ENCODE assay signal across 9 cellular contexts in genomic region chr9:131773911-131774379, GRCh38. TPM values are rescaled to one million over a fixed set of nuclear protein-coding genes. Genes with fewer than 3 reads are reported as not detected.
DNase-seq lines count a peak whose midpoint lies in the region; ATAC-seq, FAIRE-seq and TF ChIP-seq lines count a peak whose summit lies in the region.
"Had no signal": no experiment of that assay in that cellular context is flagged by ENCODE, and none has a peak within 500 bp of the region (broad histone marks: within the 10 kb centered on the region; RNA-seq: fewer than 3 reads in every experiment).

No MANE protein-coding gene starts in this region.

- intact Hi-C loops in Right ventricle myocardium inferior (cut with DNase I) = no loop called here
- intact Hi-C loops in mucosa of descending colon (cut with DNase I, micrococcal nuclease) = no loop called here

- H3K4me1 ChIP-seq in right atrium auricular region (no peaks in the 10 kb centered on the region), mucosa of descending colon (ENCODE audit: low read depth) (no peaks in the 10 kb centered on the region)

- no peak overlapping the region for H3K27ac ChIP-seq in right atrium auricular region

- H3K27me3 ChIP-seq in right atrium auricular region = no peaks in the 10 kb centered on the region

- TF ChIP-seq CTCF in right atrium auricular region (IDR thresholded peaks at IDR 0.05) (no peak), mucosa of descending colon (IDR thresholded peaks at IDR 0.05) (no peak)

- no peak for DNase-seq in Right ventricle myocardium inferior (ENCODE audit: missing footprints)
- no peak for DNase-seq in right atrium auricular region (ENCODE audit: low spot score)
- DNase-seq in RCC 7860 (ENCODE audit: low spot score) = peak; percentile 36
- peak; percentile 55 to 74 for DNase-seq in dermis microvascular lymphatic vessel endothelial cell (ENCODE audit: low read depth in 2 of 2)
- peak in 1 of 3 donors; percentile 81 for DNase-seq in mucosa of descending colon
- DNase-seq in activated CD4-positive, CD25-positive, alpha-beta regulatory T cell treated with anti-CD3 and anti-CD28 coated beads, Interleukin-2, amount 50 U/mL, for 72 hours = no peak
- no peak for DNase-seq in NCI-H748 treated with DMSO at 0.1 percent for 48 hours (lab: John Stamatoyannopoulos, UW)

- H3K36me3 ChIP-seq in right atrium auricular region (no peaks in the 10 kb centered on the region), mucosa of descending colon (ENCODE audit: low read depth) (no peaks in the 10 kb centered on the region)

- peaks cover 0 to 3% of the 10 kb centered on the region in 2 donors for H3K9me3 ChIP-seq in right atrium auricular region
- H3K9me3 ChIP-seq in mucosa of descending colon = no peaks in the 10 kb centered on the region

- no peak overlapping the region for H3K4me3 ChIP-seq in right atrium auricular region
- H3K4me3 ChIP-seq in mucosa of descending colon = no peak overlapping the region

- no peak for FAIRE-seq in RCC 7860 (lab: Jason Lieb, UNC)
- FAIRE-seq: TTC549 had no signal

- ATAC-seq in Right ventricle myocardium inferior (peak; percentile 45), mucosa of descending colon (peak; percentile 42), GM18868 (IDR thresholded peaks at IDR 0.05; ENCODE audit: unreplicated experiment) (no peak)

RNA-seq across cellular contexts. Expression of gene RAPGEF1, which starts 34.1 kb away (rescaled TPM):
- total RNA-seq in Right ventricle myocardium inferior = 125 TPM
- 10 to 100 TPM; 59.5 to 65.1 TPM for total RNA-seq in right atrium auricular region
- 32.9 and 41.3 TPM in 2 replicates for total RNA-seq in dermis microvascular lymphatic vessel endothelial cell
- 100 to 1,000 TPM in 1 of 3 donors, 10 to 100 TPM in 2; 67.1 to 103 (median 84.2) TPM for total RNA-seq in mucosa of descending colon

Comparison
In these comparisons a context has a peak if more than half of its experiments do, and no peak if none do; other contexts are left out.
1. DNase-seq: peak in RCC 7860 (single experiment) and dermis microvascular lymphatic vessel endothelial cell (2 of 2); none in Right ventricle myocardium inferior (single experiment), right atrium auricular region (single experiment), activated CD4-positive, CD25-positive, alpha-beta regulatory T cell treated with anti-CD3 and anti-CD28 coated beads, Interleukin-2, amount 50 U/mL, for 72 hours (single experiment) and NCI-H748 treated with DMSO at 0.1 percent for 48 hours (single experiment).